In the genomic region with DNA sequence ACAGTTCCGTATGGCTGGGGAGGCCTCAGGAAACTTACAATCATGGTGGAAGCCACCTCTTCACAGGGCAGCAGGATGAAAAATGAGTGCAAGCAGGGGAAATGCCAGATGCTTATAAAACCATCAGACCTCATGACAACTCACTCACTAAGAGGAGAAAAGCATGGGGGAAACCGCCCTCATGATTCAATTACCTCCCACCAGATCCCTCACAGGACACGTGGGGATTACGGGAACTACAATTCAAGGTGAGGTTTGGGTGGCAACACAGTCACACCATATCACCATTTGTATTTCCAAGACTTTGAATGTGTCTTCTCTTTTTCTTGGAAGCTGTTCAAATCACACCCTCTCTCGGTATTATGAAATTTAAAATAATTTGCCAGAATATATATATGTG, we compare ENCODE assay signal across 9 cellular contexts.
"Had no signal": no experiment of that assay in that cellular context is flagged by ENCODE, and none has a peak within 500 bp of the region (broad histone marks: within the 10 kb centered on the region; RNA-seq: fewer than 3 reads in every experiment).

No MANE protein-coding gene starts in this region.

- H3K27ac ChIP-seq: GM23248, HL-60 had no signal

- H3K36me3 ChIP-seq: HAP-1 had no signal

- ATAC-seq: HCT116, HepG2 had no signal

- H3K4me1 Mint-ChIP-seq: IgD-negative memory B cell had no signal

- H2AFZ ChIP-seq: GM23248 had no signal

- H3K9me3 ChIP-seq: HAP-1 had no signal

- H3K27ac Mint-ChIP-seq: IgD-negative memory B cell had no signal

- DNase-seq: GM23248, GOT3, H7, KBM-7 had no signal

- H3K4me3 ChIP-seq: GM23248, HAP-1 had no signal

- H3K27me3 Mint-ChIP-seq: IgD-negative memory B cell had no signal

- H3K4me3 Mint-ChIP-seq: IgD-negative memory B cell had no signal

- H3K9me3 Mint-ChIP-seq: IgD-negative memory B cell had no signal

- H3K9ac ChIP-seq: GM23248 had no signal
